ENCODE assay signal across 21 cellular contexts in the genomic region with DNA sequence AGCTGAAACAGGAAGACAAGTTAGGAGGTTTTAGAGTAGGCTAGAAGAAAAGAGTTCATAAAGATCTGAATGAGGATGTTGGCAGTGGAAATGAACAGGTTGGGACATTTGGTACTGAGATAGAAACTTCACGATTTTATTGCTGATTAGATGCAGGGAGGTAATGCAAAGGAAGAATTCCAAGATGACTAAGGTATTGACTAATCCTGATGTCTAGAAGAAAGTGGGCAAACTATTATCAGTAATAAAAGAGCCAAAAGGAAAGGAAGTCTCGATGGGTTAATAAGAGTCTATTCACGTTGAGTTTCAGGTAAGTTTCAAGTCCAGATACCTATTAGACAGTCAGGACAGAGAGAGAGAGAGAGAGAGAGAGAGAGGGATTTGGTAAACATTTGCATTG.
"Had no signal": no experiment of that assay in that cellular context is flagged by ENCODE, and none has a peak within 500 bp of the region (broad histone marks: within the 10 kb centered on the region; RNA-seq: fewer than 3 reads in every experiment).

No MANE protein-coding gene starts in this region.

- H3K27me3 ChIP-seq: esophagus muscularis mucosa, gastrocnemius medialis, heart right ventricle, left lung had no signal

- H3K4me3 ChIP-seq: coronary artery, dorsolateral prefrontal cortex, esophagus muscularis mucosa, gastrocnemius medialis, heart right ventricle, left lung, lower lobe of right lung, mucosa of descending colon had no signal

- ATAC-seq: gastrocnemius medialis, heart right ventricle, left cardiac atrium, left lung, left ventricle myocardium superior, lower lobe of right lung, mucosa of descending colon had no signal

- H3K4me1 ChIP-seq: esophagus muscularis mucosa, gastrocnemius medialis, left lung, lower lobe of right lung had no signal

- FAIRE-seq: colon, endothelial cell of umbilical vein, islet of Langerhans, keratinocyte had no signal

- H3K27ac ChIP-seq: coronary artery, dorsolateral prefrontal cortex, esophagus muscularis mucosa, gastrocnemius medialis, heart right ventricle, left lung, lower lobe of right lung had no signal

- H3K9me3 ChIP-seq: esophagus muscularis mucosa, gastrocnemius medialis, heart right ventricle, left lung, lower lobe of right lung, mucosa of descending colon had no signal

- H3K36me3 ChIP-seq: esophagus muscularis mucosa, gastrocnemius medialis, heart right ventricle, left lung, lower lobe of right lung had no signal

- DNase-seq: dermis blood vessel endothelial cell; dorsolateral prefrontal cortex; effector CD4-positive, alpha-beta T cell; effector memory CD4-positive, alpha-beta T cell; foreskin melanocyte; gastrocnemius medialis; glutamatergic neuron; heart right ventricle; hippocampal formation; left cardiac atrium; left lung; left ventricle myocardium superior; lower lobe of right lung; mesenchymal stem cell; mucosa of descending colon had no signal
